Comparison of ENCODE assay signal across 8 cellular contexts in the genomic region with DNA sequence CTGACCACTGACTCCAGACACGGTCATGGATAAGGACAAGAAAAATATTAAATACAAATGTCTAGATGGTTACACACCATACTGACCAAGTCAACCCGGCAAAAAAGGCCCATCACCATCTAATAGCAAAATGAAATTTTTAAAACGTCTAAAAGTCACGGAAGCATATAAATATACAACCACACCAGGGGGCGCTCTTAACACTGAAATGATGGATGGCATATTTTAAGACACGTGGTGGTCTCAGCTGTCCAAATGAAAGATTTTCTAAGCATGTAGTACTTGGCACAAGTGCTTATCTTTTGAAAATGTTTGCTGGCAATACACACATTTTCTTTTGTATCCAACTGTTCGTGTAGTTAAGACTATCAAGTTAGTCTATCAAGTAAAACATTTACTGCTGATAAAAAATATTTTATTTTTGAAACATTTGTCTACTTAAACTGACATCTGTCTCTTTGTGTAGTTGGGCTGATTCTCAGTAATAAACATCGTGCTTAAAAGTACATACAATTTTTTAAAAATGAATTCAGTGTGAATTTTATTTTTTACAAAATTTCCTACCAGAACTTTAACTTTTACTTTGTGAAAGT.
A peak's percentile ranks its signal among the peaks of the same experiment; 100 is the strongest.
DNase-seq lines count a peak whose midpoint lies in the region; ATAC-seq and TF ChIP-seq lines count a peak whose summit lies in the region.

No MANE protein-coding gene starts in this region.

- H2AFZ ChIP-seq in PC-9: no peak overlapping the region

- H3K36me3 ChIP-seq in PC-9 (ENCODE audit: low read depth) (no peaks in the 10 kb centered on the region), adipocyte (ENCODE audit: control insufficient read depth, insufficient read depth, low read length, severe bottlenecking) (no peaks in the 10 kb centered on the region)

- TF ChIP-seq CTCF in PC-9 (conservative IDR thresholded peaks at IDR 0.05): peak; percentile 85

- no peak overlapping the region for H3K4me2 ChIP-seq in PC-9

- BruUV-seq in PC-9 (replicated peaks; lab: Mats Ljungman, UMichigan): no TSS peak

- H3K9me3 ChIP-seq in PC-9 (ENCODE audit: insufficient read depth, low read depth): no peaks in the 10 kb centered on the region
- H3K9me3 ChIP-seq in adipocyte (ENCODE audit: control insufficient read depth, low read length): no peaks in the 10 kb centered on the region

- H3K4me3 ChIP-seq in PC-9: no peak overlapping the region
- no peak overlapping the region for H3K4me3 ChIP-seq in adipocyte (ENCODE audit: low read length)

- DNase-seq in AG20443 (ENCODE audit: low spot score) (peak; percentile 18), HS-27A (ENCODE audit: low read depth) (peak; percentile 58), PC-9 (peak in 1 of 2 experiments; percentile 15), adipocyte (ENCODE audit: low read depth) (peak; percentile 91), inferior parietal cortex (ENCODE audit: extremely low spot score) (peak; percentile 82), GM19238 (ENCODE audit: insufficient read length, low spot score) (no peak)
- DNase-seq in stimulated activated CD4-positive, alpha-beta T cell treated with anti-CD3 and anti-CD28 coated beads, Interleukin-2, amount 100 ng/mL, for 48 hours: peak; percentile 50 to 56

- POLR2A ChIA-PET in PC-9 (lab: Charles Lee; ENCODE audit: unreplicated experiment): no interaction called here

- H3K27me3 ChIP-seq in PC-9 (ENCODE audit: insufficient read depth, low read depth) (no peaks in the 10 kb centered on the region), adipocyte (replicated peaks; ENCODE audit: control insufficient read depth, insufficient read depth, low read length) (peaks cover 17% of the 10 kb centered on the region)

- H3F3A ChIP-seq in PC-9 (ENCODE audit: insufficient read depth, low read depth): no peaks in the 10 kb centered on the region

- CTCF ChIA-PET in PC-9 (lab: Charles Lee): interaction anchor here (0.6 kb wide), 1 partner anchor 289 kb away, joined by 3 read pairs; no protein-coding TSS in a partner anchor

- H3K79me2 ChIP-seq in PC-9 (ENCODE audit: low read depth): no peaks in the 10 kb centered on the region

- H3K9me2 ChIP-seq in PC-9 (ENCODE audit: insufficient read depth): no peaks in the 10 kb centered on the region

- no peak overlapping the region for H3K9ac ChIP-seq in adipocyte (ENCODE audit: low read length)

- intact Hi-C loops in PC-9 (cut with micrococcal nuclease; ENCODE audit: unreplicated experiment): loop anchor here (1.0 to 2.0 kb wide), 3 partner anchors 188 to 539 kb away; no protein-coding TSS in a partner anchor

- peak; percentile 51 for ATAC-seq in GM18498 (IDR thresholded peaks at IDR 0.05; ENCODE audit: unreplicated experiment)

- no peak overlapping the region for H3K27ac ChIP-seq in PC-9

- no peaks in the 10 kb centered on the region for H4K20me1 ChIP-seq in PC-9 (ENCODE audit: insufficient read depth)

- no peaks in the 10 kb centered on the region for H3K4me1 ChIP-seq in PC-9 (replicated peaks; ENCODE audit: insufficient read depth)
- no peaks in the 10 kb centered on the region for H3K4me1 ChIP-seq in adipocyte (ENCODE audit: control insufficient read depth, insufficient read depth, low read length)
